Comparison of ENCODE assay signal across 1 cellular context in the genomic region with DNA sequence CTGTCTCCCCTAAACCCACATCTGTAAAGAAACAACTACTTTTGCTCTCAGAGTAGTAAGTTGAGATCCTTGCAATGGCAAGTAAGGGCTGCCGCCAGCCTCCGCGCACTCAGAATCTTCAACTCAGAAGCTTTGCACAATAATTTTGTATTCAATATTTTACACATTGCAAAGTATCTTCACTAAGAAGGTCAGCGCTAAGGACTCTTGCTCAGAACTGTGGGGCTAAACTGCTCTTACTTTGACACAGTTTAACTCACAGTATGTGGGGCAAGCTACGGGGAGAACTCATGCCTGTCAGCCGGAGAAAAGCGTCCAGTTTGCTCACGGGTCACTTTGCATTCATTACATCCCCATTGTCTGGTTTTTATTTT.
TF ChIP-seq lines count a peak whose summit lies in the region.

No MANE protein-coding gene starts in this region.

TF ChIP-seq in H1, 55 proteins besides CTCF, POLR2A, EP300 and RAD21:
- TF ChIP-seq CBX8 (IDR thresholded peaks at IDR 0.05; ENCODE audit: borderline replicate concordance, low read depth, low read length) (no peak), SP1 (IDR thresholded peaks at IDR 0.05; ENCODE audit: low read depth, low read length) (no peak)
